In genomic region chr5:1004598-1005361, GRCh38 we compare ENCODE assay signal across 8 cellular contexts. TPM values are rescaled to one million over a fixed set of nuclear protein-coding genes. Genes with fewer than 3 reads are reported as not detected.
DNase-seq lines count a peak whose midpoint lies in the region; ATAC-seq, FAIRE-seq and TF ChIP-seq lines count a peak whose summit lies in the region.

No MANE protein-coding gene starts in this region.

- ATAC-seq in HG03135 (IDR thresholded peaks at IDR 0.05; ENCODE audit: unreplicated experiment), result no peak

- FAIRE-seq in small intestine (lab: Jason Lieb, UNC), result no peak

- H2AFZ ChIP-seq in ACC112 (ENCODE audit: low read length, unreplicated experiment), result no peak overlapping the region

- no peaks in the 10 kb centered on the region for H3K79me2 ChIP-seq in ACC112 (ENCODE audit: control insufficient read depth, insufficient read depth, low read length, unreplicated experiment)

- peak; percentile 27 for TF ChIP-seq CTCF in brain microvascular endothelial cell (IDR thresholded peaks at IDR 0.05; ENCODE audit: low read depth, low read length, missing control alignments)

- H3K27ac ChIP-seq in ACC112 (ENCODE audit: low read depth, low read length) (no peak overlapping the region), brain microvascular endothelial cell (no peak overlapping the region), small intestine (ENCODE audit: low read depth in 1 of 2, low read length in 1 of 2) (peak overlapping the region; percentile 33 to 77)

- H3K4me3 ChIP-seq in ACC112 (ENCODE audit: low read depth, low read length) (peak overlapping the region; percentile 78), brain microvascular endothelial cell (ENCODE audit: low read depth, low read length) (no peak overlapping the region), small intestine (ENCODE audit: low read depth in 1 of 2, low read length in 2 of 2) (peak overlapping the region in 1 of 2 donors; percentile 46)

- no peaks in the 10 kb centered on the region for H3K9me3 ChIP-seq in small intestine (ENCODE audit: control insufficient read depth, low read depth)

- peaks cover 63% of the 10 kb centered on the region for H3K27me3 ChIP-seq in ACC112 (ENCODE audit: insufficient read depth, low read length)
- H3K27me3 ChIP-seq in brain microvascular endothelial cell (replicated peaks), result peaks cover 71% of the 10 kb centered on the region
- peaks cover 7 to 12% of the 10 kb centered on the region in 2 donors for H3K27me3 ChIP-seq in small intestine (ENCODE audit: control insufficient read depth in 2 of 2, insufficient read depth in 2 of 2, low read length in 2 of 2)

- no peaks in the 10 kb centered on the region for H3K36me3 ChIP-seq in ACC112 (ENCODE audit: insufficient read depth, low read length)
- H3K36me3 ChIP-seq in brain microvascular endothelial cell (replicated peaks), result no peaks in the 10 kb centered on the region
- no peaks in the 10 kb centered on the region for H3K36me3 ChIP-seq in small intestine (ENCODE audit: control insufficient read depth in 2 of 2, insufficient read depth in 2 of 2, low read length in 2 of 2)

- DNase-seq in HCEC 1CT (peak; percentile 16), T-helper 1 cell (peak in 3 of 5 donors; percentile 22 to 54 (median 32)), brain microvascular endothelial cell (no peak), iPS-NIHi11 (ENCODE audit: low spot score) (peak; percentile 71), small intestine (peak; percentile 71), AML-193 (lab: John Stamatoyannopoulos, UW) (no peak)

- H3K4me1 ChIP-seq in ACC112 (ENCODE audit: control insufficient read depth, insufficient read depth, low read length, unreplicated experiment) (no peaks in the 10 kb centered on the region), small intestine (ENCODE audit: control insufficient read depth in 2 of 2, insufficient read depth in 1 of 2, low read depth in 1 of 2, low read length in 1 of 2) (no peaks in the 10 kb centered on the region)

- WGBS in small intestine, 3 donors, result 1 to 2% (median 1%) methylated on average over 57 to 87 of the region's 87 CpGs

- in situ Hi-C loops in brain microvascular endothelial cell (cut with HindIII; ENCODE audit: low pct_ligation_motif_present, low sequenced_read_pairs), result no loop called here

RNA-seq across cellular contexts. Expression of gene NKD2, which starts 3.8 kb away (rescaled TPM):
- 1 to 10 TPM in 1 of 3 donors, under 1 TPM in 2; 0.22 to 3.7 (median 0.81) TPM for polyA plus RNA-seq in small intestine

Comparison
In these comparisons a context has a peak if more than half of its experiments do, and no peak if none do; other contexts are left out.
1. H3K27ac ChIP-seq: peak in small intestine (2 of 2); none in ACC112 (single experiment) and brain microvascular endothelial cell (single experiment).
2. DNase-seq: peak in HCEC 1CT (single experiment), T-helper 1 cell (3 of 5), iPS-NIHi11 (single experiment) and small intestine (single experiment); none in brain microvascular endothelial cell (single experiment) and AML-193 (0 of 2).